In the genomic region with DNA sequence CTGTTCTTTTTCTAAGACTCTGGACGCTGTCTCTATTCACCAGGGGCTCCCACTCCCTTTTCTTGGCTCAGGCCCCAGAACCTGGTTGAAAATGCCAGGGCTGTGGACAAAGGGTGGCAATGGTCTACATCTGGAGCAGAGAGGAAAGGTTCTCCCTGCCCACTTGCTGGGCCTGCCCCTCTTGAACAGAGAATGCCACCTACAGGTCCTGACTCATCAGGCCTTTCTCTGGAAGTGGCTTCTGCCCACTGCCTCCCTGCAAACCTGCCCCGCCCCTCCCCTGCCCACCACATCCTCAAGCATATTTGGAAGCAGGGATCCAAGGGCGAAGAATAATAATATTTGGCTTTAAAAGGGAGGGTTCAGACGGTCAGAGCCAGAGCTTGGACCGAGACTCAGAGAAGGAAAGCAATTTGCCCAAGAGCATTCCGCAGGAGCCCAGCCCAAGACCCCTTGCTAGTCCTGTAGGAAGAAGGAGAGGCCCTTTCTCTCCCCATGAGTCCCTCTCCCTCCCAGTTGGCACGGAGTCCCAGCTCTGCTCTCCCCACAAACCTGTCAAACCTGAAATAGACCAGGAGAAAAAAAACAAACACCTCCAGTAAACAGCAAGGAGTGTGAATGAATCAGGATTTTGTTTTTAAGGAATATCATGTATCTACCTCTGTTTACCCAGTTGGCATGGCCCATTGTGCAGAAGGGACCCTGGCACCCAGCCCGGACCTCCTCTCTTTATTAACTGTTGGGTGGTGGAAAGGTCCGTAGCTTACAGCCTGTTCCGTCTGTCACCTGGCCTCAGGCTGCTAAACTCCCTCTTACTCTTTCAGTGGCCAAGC, we compare ENCODE assay signal across 8 cellular contexts. TPM values are rescaled to one million over a fixed set of nuclear protein-coding genes. Genes with fewer than 3 reads are reported as not detected.
DNase-seq lines count a peak whose midpoint lies in the region; ATAC-seq and TF ChIP-seq lines count a peak whose summit lies in the region.

No MANE protein-coding gene starts in this region.

- no peak for ATAC-seq in HG03342 (IDR thresholded peaks at IDR 0.05; ENCODE audit: unreplicated experiment)

- no peak overlapping the region for H3K4me3 ChIP-seq in AG04450 (ENCODE audit: low read depth, low read length)
- no peak overlapping the region for H3K4me3 ChIP-seq in SJSA1
- H3K4me3 ChIP-seq in fibroblast of pulmonary artery (replicated peaks; ENCODE audit: low read depth, low read length): no peak overlapping the region
- peak overlapping the region in 1 of 2 donors; percentile 29 for H3K4me3 ChIP-seq in stomach smooth muscle (ENCODE audit: low read length in 2 of 2)

- POLR2A ChIA-PET in AG04450 (lab: Yijun Ruan, JAX): interaction anchor here (0.7 kb wide), 1 partner anchor 16 kb away, joined by 5 read pairs; no protein-coding TSS in a partner anchor
- POLR2A ChIA-PET in HEK293T (lab: Yijun Ruan, JAX): no interaction called here

- peak overlapping the region; percentile 94 for H3K27ac ChIP-seq in AG04450 (ENCODE audit: low read depth, low read length)
- H3K27ac ChIP-seq in SJSA1: peak overlapping the region; percentile 91
- H3K27ac ChIP-seq in stomach smooth muscle (ENCODE audit: low read length): peak overlapping the region; percentile 83

- TF ChIP-seq CTCF in AG04450 (IDR thresholded peaks at IDR 0.05; ENCODE audit: low read depth, low read length): no peak
- TF ChIP-seq CTCF in fibroblast of pulmonary artery (IDR thresholded peaks at IDR 0.05; ENCODE audit: low read length, missing control alignments): no peak

- peak overlapping the region in 1 of 2 donors; percentile 13 for H3K9ac ChIP-seq in stomach smooth muscle (ENCODE audit: low read length in 2 of 2)

- H3K36me3 ChIP-seq in SJSA1 (no peaks in the 10 kb centered on the region), stomach smooth muscle (ENCODE audit: control insufficient read depth in 2 of 2, insufficient read depth in 2 of 2, low read length in 2 of 2) (no peaks in the 10 kb centered on the region)

- CTCF ChIA-PET in AG04450 (lab: Charles Lee): no interaction called here
- CTCF ChIA-PET in HEK293T (lab: Yijun Ruan, JAX): interaction anchor here (0.6 to 0.7 kb wide), 2 partner anchors 16 to 29 kb away, joined by 3 read pairs; no protein-coding TSS in a partner anchor

- H3K4me1 ChIP-seq in SJSA1 (replicated peaks) (peaks cover 70% of the 10 kb centered on the region), stomach smooth muscle (ENCODE audit: control insufficient read depth, insufficient read depth, low read length) (peaks cover 51% of the 10 kb centered on the region)

- no peaks in the 10 kb centered on the region for H3K9me3 ChIP-seq in AG04450 (ENCODE audit: control insufficient read depth, insufficient read depth, low read length)
- no peaks in the 10 kb centered on the region for H3K9me3 ChIP-seq in SJSA1 (replicated peaks)
- H3K9me3 ChIP-seq in stomach smooth muscle (ENCODE audit: control insufficient read depth in 2 of 2, low read length in 2 of 2): no peaks in the 10 kb centered on the region

- H3K27me3 ChIP-seq in AG04450 (ENCODE audit: control insufficient read depth, insufficient read depth, low read length) (no peaks in the 10 kb centered on the region), SJSA1 (replicated peaks) (no peaks in the 10 kb centered on the region), stomach smooth muscle (ENCODE audit: control insufficient read depth in 1 of 2, insufficient read depth in 2 of 2, low read length in 2 of 2) (no peaks in the 10 kb centered on the region)

- DNase-seq in AG04450 (ENCODE audit: low read depth, low spot score) (no peak), HK-2 (ENCODE audit: unreplicated experiment) (peak; percentile 65), SJSA1 (ENCODE audit: low read depth in 1 of 2, low spot score in 2 of 2) (peak; percentile 72 to 84), fibroblast of pulmonary artery (ENCODE audit: low read depth) (peak; percentile 47), NCI-H526 (lab: John Stamatoyannopoulos, UW) (no peak), HEK293T (ENCODE audit: extremely low spot score) (no peak)

TF ChIP-seq in HEK293T, 16 proteins besides CTCF, POLR2A, EP300 and RAD21:
- no peak for TF ChIP-seq ELF4 (IDR thresholded peaks at IDR 0.05)
- TF ChIP-seq HDGF (IDR thresholded peaks at IDR 0.05; ENCODE audit: borderline replicate concordance): no peak
- no peak for TF ChIP-seq FOXA1 (IDR thresholded peaks at IDR 0.05)
- TF ChIP-seq CTBP1 (IDR thresholded peaks at IDR 0.05; ENCODE audit: borderline replicate concordance): no peak

RNA-seq across cellular contexts. Expression of a gene that starts 37.8 kb away (rescaled TPM):
- polyA plus RNA-seq in AG04450 (2011; rRNA removed): 19.8 and 25.0 TPM in 2 replicates
- 28.0 and 31.6 TPM in 2 replicates for polyA minus RNA-seq in AG04450 (2011; rRNA and poly(A)+ RNA removed)
- 18.4 and 72.6 TPM in 2 replicates for total RNA-seq in SJSA1 (2014; rRNA removed; shearing (Covaris generic))

Comparison
In these comparisons a context has a peak if more than half of its experiments do, and no peak if none do; other contexts are left out.
1. DNase-seq: peak in HK-2 (single experiment), SJSA1 (2 of 2) and fibroblast of pulmonary artery (single experiment); none in AG04450 (single experiment), NCI-H526 (0 of 2) and HEK293T (single experiment).
2. Peak in every context shown above with its lines, with median percentiles within 50 percentile points of each other: H3K27ac ChIP-seq.